Comparison of ENCODE assay signal across 8 cellular contexts in genomic region chr16:66650707-66651473, GRCh38. TPM values are rescaled to one million over a fixed set of nuclear protein-coding genes. Genes with fewer than 3 reads are reported as not detected.
DNase-seq lines count a peak whose midpoint lies in the region; ATAC-seq, FAIRE-seq and TF ChIP-seq lines count a peak whose summit lies in the region.

No MANE protein-coding gene starts in this region.

- peak; percentile 94 for FAIRE-seq in keratinocyte (lab: Jason Lieb, UNC)

- peaks cover 2% of the 10 kb centered on the region for H3K9me1 ChIP-seq in keratinocyte (ENCODE audit: control insufficient read depth, extremely low read depth, insufficient read depth, low read length)

- peaks cover 34% of the 10 kb centered on the region for H3K4me1 ChIP-seq in keratinocyte (ENCODE audit: control insufficient read depth, extremely low read depth, insufficient read depth, low read length)

- peak overlapping the region; percentile 97 for H3K4me2 ChIP-seq in keratinocyte (ENCODE audit: control insufficient read depth, extremely low read depth, insufficient read depth, low read depth, low read length)

- no peaks in the 10 kb centered on the region for H3K9me3 ChIP-seq in keratinocyte (ENCODE audit: control insufficient read depth, low read depth, low read length)

- H3K4me1 Mint-ChIP-seq in central memory CD8-positive, alpha-beta T cell = peaks cover 10% of the 10 kb centered on the region

- peaks cover 0 to 3% of the 10 kb centered on the region in 2 experiments for H3K36me3 ChIP-seq in keratinocyte (ENCODE audit: control insufficient read depth in 2 of 2, extremely low read depth in 1 of 2, insufficient read depth in 2 of 2, low read length in 2 of 2)

- dilution Hi-C loops in keratinocyte (cut with MboI; ENCODE audit: extremely low pct_ligation_motif_present, low sequenced_read_pairs) = no loop called here

- H3K27me3 Mint-ChIP-seq in central memory CD8-positive, alpha-beta T cell = peaks cover 19% of the 10 kb centered on the region

- H3K4me3 Mint-ChIP-seq in central memory CD8-positive, alpha-beta T cell = peak overlapping the region; percentile 58

- no peaks in the 10 kb centered on the region for H3K9me3 Mint-ChIP-seq in central memory CD8-positive, alpha-beta T cell

- H3K27ac ChIP-seq in 22Rv1 (no peak overlapping the region), keratinocyte (ENCODE audit: control insufficient read depth, insufficient read depth, low read length) (peak overlapping the region; percentile 88)

- peak overlapping the region; percentile 66 for H3K9ac ChIP-seq in keratinocyte (ENCODE audit: control insufficient read depth, extremely low read depth, insufficient read depth, low read length)

- H3K36me3 Mint-ChIP-seq in central memory CD8-positive, alpha-beta T cell (ENCODE audit: insufficient read depth) = peaks cover 6% of the 10 kb centered on the region

- H4K20me1 ChIP-seq in keratinocyte (ENCODE audit: control insufficient read depth, extremely low read depth, insufficient read depth, low read length) = peaks cover 3% of the 10 kb centered on the region

- TF ChIP-seq CTCF in 22Rv1 (IDR thresholded peaks at IDR 0.05) (peak; percentile 98), keratinocyte (optimal IDR thresholded peaks at IDR 0.05 in 1 of 3, IDR thresholded peaks at IDR 0.05 in 1 of 3, conservative IDR thresholded peaks at IDR 0.05 in 1 of 3; ENCODE audit: extremely low read depth in 1 of 3, insufficient read depth in 2 of 3, low read length in 3 of 3) (peak; percentile 86 to 99 (median 93))

- ATAC-seq in GM18519 (IDR thresholded peaks at IDR 0.05; ENCODE audit: low FRiP score, unreplicated experiment) (peak; percentile 87), HG03135 (IDR thresholded peaks at IDR 0.05; ENCODE audit: unreplicated experiment) (peak; percentile 92)
- ATAC-seq in central memory CD8-positive, alpha-beta T cell (replicated peaks; ENCODE audit: extremely low read depth, poor library complexity, severe bottlenecking) = peak; percentile 98

- peak overlapping the region; percentile 88 for H2AFZ ChIP-seq in keratinocyte (ENCODE audit: control insufficient read depth, low read length)

- DNase-seq in NCI-H226 = peak; percentile 56
- peak; percentile 48 for DNase-seq in activated CD4-positive, CD25-positive, alpha-beta regulatory T cell treated with anti-CD3 and anti-CD28 coated beads, Interleukin-2, amount 50 U/mL, for 16 hours (ENCODE audit: low read depth, low spot score)
- peak; percentile 67 to 69 for DNase-seq in central memory CD8-positive, alpha-beta T cell (ENCODE audit: low spot score in 2 of 2)
- DNase-seq in keratinocyte (ENCODE audit: low read depth, low spot score) = peak; percentile 58
- peak; percentile 68 to 78 for DNase-seq in stimulated activated CD4-positive, alpha-beta T cell treated with anti-CD3 and anti-CD28 coated beads, Interleukin-15, amount 100 ng/mL, for 48 hours (ENCODE audit: low read depth in 2 of 2)

- H3K79me2 ChIP-seq in keratinocyte (ENCODE audit: control insufficient read depth, insufficient read depth, low read length) = peaks cover 31% of the 10 kb centered on the region

- H3K27ac Mint-ChIP-seq in central memory CD8-positive, alpha-beta T cell (ENCODE audit: low read depth) = no peak overlapping the region

- no peaks in the 10 kb centered on the region for H3K27me3 ChIP-seq in keratinocyte (ENCODE audit: control insufficient read depth, extremely low read depth, insufficient read depth, low read length)

- peak overlapping the region in 2 of 3 experiments; percentile 55 to 62 for H3K4me3 ChIP-seq in keratinocyte (ENCODE audit: control insufficient read depth in 2 of 3, extremely low read depth in 1 of 3, insufficient read depth in 2 of 3, low read depth in 1 of 3, low read length in 3 of 3)

RNA-seq across cellular contexts. Expression of gene CMTM4, which starts 45.7 kb away (rescaled TPM):
- 18.0 to 25.1 TPM (median 23.1 TPM) in 3 replicates for polyA plus RNA-seq in keratinocyte
- 4.4 TPM for polyA plus RNA-seq in keratinocyte (2011; ENCODE audit: low read depth)
- 18.2 and 22.7 TPM in 2 replicates for polyA plus RNA-seq in keratinocyte (2011; cell fraction: cytosol; rRNA removed)
- 43.4 and 45.6 TPM in 2 replicates for polyA plus RNA-seq in keratinocyte (2011; cell fraction: nucleus; rRNA removed)
- polyA plus RNA-seq in keratinocyte (2012; ENCODE audit: low replicate concordance) = 14.5 and 15.8 TPM in 2 replicates
- 30.8 to 60.5 TPM (median 46.1 TPM) in 3 replicates for polyA minus RNA-seq in keratinocyte
- polyA minus RNA-seq in keratinocyte (2011; cell fraction: cytosol; rRNA and poly(A)+ RNA removed) = 37.2 TPM
- 41.9 and 58.3 TPM in 2 replicates for polyA minus RNA-seq in keratinocyte (2011; cell fraction: nucleus; rRNA and poly(A)+ RNA removed)

RNA-seq across cellular contexts. Expression of gene CMTM3, which starts 46.4 kb away (rescaled TPM):
- polyA plus RNA-seq in keratinocyte = 13.1 to 24.3 TPM (median 15.7 TPM) in 3 replicates
- 11.0 TPM for polyA plus RNA-seq in keratinocyte (2011; ENCODE audit: low read depth)
- 12.6 and 13.9 TPM in 2 replicates for polyA plus RNA-seq in keratinocyte (2011; cell fraction: cytosol; rRNA removed)
- polyA plus RNA-seq in keratinocyte (2011; cell fraction: nucleus; rRNA removed) = 12.9 and 14.0 TPM in 2 replicates
- polyA plus RNA-seq in keratinocyte (2012; ENCODE audit: low replicate concordance) = 6.8 and 19.0 TPM in 2 replicates
- 11.3 to 45.6 TPM (median 20.7 TPM) in 3 replicates for polyA minus RNA-seq in keratinocyte
- 10.7 TPM for polyA minus RNA-seq in keratinocyte (2011; cell fraction: cytosol; rRNA and poly(A)+ RNA removed)
- polyA minus RNA-seq in keratinocyte (2011; cell fraction: nucleus; rRNA and poly(A)+ RNA removed) = 6.3 and 7.1 TPM in 2 replicates
